Comparison of ENCODE assay signal across 11 cellular contexts in the genomic region with DNA sequence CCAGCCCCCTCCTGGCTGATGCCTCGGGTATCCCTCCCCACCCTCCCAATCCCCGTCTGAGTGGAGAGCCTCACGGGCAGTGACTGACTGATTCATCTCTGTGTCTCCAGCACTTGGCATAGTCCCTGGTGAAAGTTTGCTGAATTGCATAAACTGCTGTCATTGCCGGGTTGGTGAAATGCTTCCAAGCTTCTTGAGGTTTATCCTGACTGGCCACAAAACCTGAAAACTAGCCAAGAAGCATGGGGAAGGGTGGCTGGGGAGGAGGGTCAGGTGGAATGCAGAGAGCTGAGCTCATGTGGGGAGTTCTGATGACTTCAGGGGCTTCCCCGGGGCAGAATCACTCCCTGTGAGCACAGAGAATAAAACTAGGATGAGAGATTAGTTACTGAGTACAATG. TPM values are rescaled to one million over a fixed set of nuclear protein-coding genes. Genes with fewer than 3 reads are reported as not detected.
DNase-seq lines count a peak whose midpoint lies in the region; ATAC-seq and TF ChIP-seq lines count a peak whose summit lies in the region.
"Had no signal": no experiment of that assay in that cellular context is flagged by ENCODE, and none has a peak within 500 bp of the region (broad histone marks: within the 10 kb centered on the region; RNA-seq: fewer than 3 reads in every experiment).

No MANE protein-coding gene starts in this region.

- no peak overlapping the region for H3K9ac ChIP-seq in adipocyte (ENCODE audit: low read length)

- intact Hi-C loops in prostate gland (cut with DNase I) = loop anchor here (2.0 kb wide), 1 partner anchor 42 kb away; no protein-coding TSS in a partner anchor

- no peaks in the 10 kb centered on the region for H3K36me3 ChIP-seq in adipocyte (ENCODE audit: control insufficient read depth, insufficient read depth, low read length, severe bottlenecking)
- no peaks in the 10 kb centered on the region for H3K36me3 ChIP-seq in prostate gland

- TF ChIP-seq POLR2A in prostate gland (IDR thresholded peaks at IDR 0.05) (no peak), GM18505 (IDR thresholded peaks at IDR 0.05; ENCODE audit: borderline replicate concordance, extremely low read depth, insufficient read depth, insufficient read length) (no peak)

- H3K4me3 ChIP-seq in adipocyte (ENCODE audit: low read length) = no peak overlapping the region
- H3K4me3 ChIP-seq in prostate gland = no peak overlapping the region

- DNase-seq in EH (ENCODE audit: low read depth) (peak; percentile 98), adipocyte (ENCODE audit: low read depth) (peak; percentile 91), foreskin keratinocyte (peak; percentile 80 to 82), prostate gland (ENCODE audit: low spot score) (peak; percentile 68), NCI-H2107 (lab: John Stamatoyannopoulos, UW) (no peak), NCI-H774 (lab: John Stamatoyannopoulos, UW) (no peak)
- DNase-seq: activated CD8-positive, alpha-beta memory T cell treated with anti-CD3 and anti-CD28 coated beads, Interleukin-2, amount 50 U/mL, for 48 hours; DMS53; stimulated activated CD4-positive, alpha-beta T cell treated with anti-CD3 and anti-CD28 coated beads, Interleukin-15, amount 100 ng/mL, for 24 hours had no signal

- H3K4me1 ChIP-seq in adipocyte (ENCODE audit: control insufficient read depth, insufficient read depth, low read length) (peaks cover 38% of the 10 kb centered on the region), foreskin keratinocyte (peaks cover 9% of the 10 kb centered on the region), prostate gland (replicated peaks) (no peaks in the 10 kb centered on the region)

- ATAC-seq in foreskin keratinocyte (peak; percentile 42), HG03378 (IDR thresholded peaks at IDR 0.05; ENCODE audit: unreplicated experiment) (no peak), GM18505 (IDR thresholded peaks at IDR 0.05; ENCODE audit: unreplicated experiment) (no peak)

- H3K27ac ChIP-seq in foreskin keratinocyte (no peak overlapping the region), prostate gland (no peak overlapping the region)

- WGBS in prostate gland = 17% methylated on average over 5 of the region's 5 CpGs

- TF ChIP-seq CTCF in foreskin keratinocyte (conservative IDR thresholded peaks at IDR 0.05) (no peak), prostate gland (IDR thresholded peaks at IDR 0.05) (no peak)

- H3K9me3 ChIP-seq in adipocyte (ENCODE audit: control insufficient read depth, low read length) (no peaks in the 10 kb centered on the region), prostate gland (no peaks in the 10 kb centered on the region)

- H3K27me3 ChIP-seq in adipocyte (replicated peaks; ENCODE audit: control insufficient read depth, insufficient read depth, low read length) = peaks cover 19% of the 10 kb centered on the region
- H3K27me3 ChIP-seq in foreskin keratinocyte = no peaks in the 10 kb centered on the region
- no peaks in the 10 kb centered on the region for H3K27me3 ChIP-seq in prostate gland (replicated peaks; ENCODE audit: insufficient read depth)

RNA-seq across cellular contexts. Expression of a gene that starts 56.9 kb away (rescaled TPM):
- total RNA-seq in foreskin keratinocyte (not detected in 2 replicates), prostate gland (1 to 10 TPM; 1.9 to 2.4 TPM)
- polyA plus RNA-seq in foreskin keratinocyte = not detected in 2 replicates

Comparison
In these comparisons a context has a peak if more than half of its experiments do, and no peak if none do; other contexts are left out.
1. DNase-seq: peak in EH (single experiment), adipocyte (single experiment), foreskin keratinocyte (2 of 2) and prostate gland (single experiment); none in NCI-H2107 (single experiment) and NCI-H774 (single experiment).